ENCODE assay signal across 9 cellular contexts in genomic region chr7:138865843-138866242, GRCh38.
DNase-seq lines count a peak whose midpoint lies in the region; TF ChIP-seq lines count a peak whose summit lies in the region.
"Had no signal": no experiment of that assay in that cellular context is flagged by ENCODE, and none has a peak within 500 bp of the region (broad histone marks: within the 10 kb centered on the region; RNA-seq: fewer than 3 reads in every experiment).

No MANE protein-coding gene starts in this region.

- no peak overlapping the region for H3K4me3 ChIP-seq in GM12864 (ENCODE audit: low read depth, low read length)
- H3K4me3 ChIP-seq: skin epidermis had no signal

- DNase-seq in GM12864 (ENCODE audit: low read depth), result no peak
- DNase-seq in HuH-7.5 (ENCODE audit: low spot score), result peak; percentile 28
- DNase-seq in activated CD4-positive, alpha-beta T cell treated with anti-CD3 and anti-CD28 coated beads for 48 hours, result peak; percentile 43
- peak; percentile 30 for DNase-seq in iris pigment epithelial cell (ENCODE audit: low read depth)
- DNase-seq in caudate nucleus (lab: John Stamatoyannopoulos, UW), result no peak
- DNase-seq in NCI-H187 treated with DMSO at 0.1 percent for 48 hours (lab: John Stamatoyannopoulos, UW), result no peak
- DNase-seq in SHP77 (lab: John Stamatoyannopoulos, UW), result no peak
- DNase-seq in NCI-H526 (lab: John Stamatoyannopoulos, UW), result no peak

- H3K27ac ChIP-seq in caudate nucleus (ENCODE audit: low read depth, low read length), result no peak overlapping the region
- H3K27ac ChIP-seq: skin epidermis had no signal

- TF ChIP-seq CTCF in GM12864 (IDR thresholded peaks at IDR 0.05; ENCODE audit: low read depth, low read length, missing control alignments), result peak; percentile 59

Comparison
In these comparisons a context has a peak if more than half of its experiments do, and no peak if none do; other contexts are left out.
1. DNase-seq: peak in HuH-7.5 (single experiment), activated CD4-positive, alpha-beta T cell treated with anti-CD3 and anti-CD28 coated beads for 48 hours (single experiment) and iris pigment epithelial cell (single experiment); none in GM12864 (single experiment), caudate nucleus (0 of 61), NCI-H187 treated with DMSO at 0.1 percent for 48 hours (single experiment), SHP77 (0 of 2) and NCI-H526 (0 of 2).